8 cellular contexts compared by ENCODE assay signal in the genomic region with DNA sequence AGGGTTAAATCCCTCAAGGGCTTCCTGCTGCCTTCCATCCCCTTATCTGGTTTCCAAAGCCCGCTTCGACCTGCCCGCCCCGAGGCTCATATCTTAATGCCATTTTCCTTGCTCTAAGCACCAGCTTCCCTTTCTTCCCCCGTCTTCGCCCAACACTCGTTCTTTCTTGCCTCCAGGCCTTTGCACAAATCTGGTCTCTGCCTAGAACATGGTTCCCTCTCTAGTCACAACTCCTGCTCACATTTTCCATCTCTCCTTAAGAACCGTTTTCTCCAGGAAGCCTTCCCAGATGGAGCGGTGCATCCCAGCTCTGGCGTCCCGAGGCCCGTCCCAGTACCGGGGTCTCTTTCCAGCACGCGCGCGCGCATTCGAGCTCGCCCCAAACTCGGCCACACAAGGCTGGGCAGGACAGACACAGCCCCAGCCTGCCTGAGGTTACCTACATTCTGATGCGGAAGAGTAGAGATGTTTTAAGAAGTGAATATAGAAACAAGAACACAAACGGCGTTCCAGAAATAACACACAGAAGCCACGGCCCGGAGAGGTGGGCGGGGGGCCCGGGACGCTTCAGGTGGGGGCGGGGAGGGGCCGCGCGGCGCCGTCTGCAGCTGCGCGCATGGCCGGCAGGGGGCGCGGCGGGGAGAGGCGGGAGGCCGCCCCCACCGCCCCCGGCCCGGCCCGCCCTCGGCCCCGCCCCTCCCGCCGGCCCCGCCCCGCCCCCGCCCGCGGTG. TPM values are rescaled to one million over a fixed set of nuclear protein-coding genes. Genes with fewer than 3 reads are reported as not detected.
DNase-seq lines count a peak whose midpoint lies in the region; ATAC-seq and TF ChIP-seq lines count a peak whose summit lies in the region.

A gene with protein sequence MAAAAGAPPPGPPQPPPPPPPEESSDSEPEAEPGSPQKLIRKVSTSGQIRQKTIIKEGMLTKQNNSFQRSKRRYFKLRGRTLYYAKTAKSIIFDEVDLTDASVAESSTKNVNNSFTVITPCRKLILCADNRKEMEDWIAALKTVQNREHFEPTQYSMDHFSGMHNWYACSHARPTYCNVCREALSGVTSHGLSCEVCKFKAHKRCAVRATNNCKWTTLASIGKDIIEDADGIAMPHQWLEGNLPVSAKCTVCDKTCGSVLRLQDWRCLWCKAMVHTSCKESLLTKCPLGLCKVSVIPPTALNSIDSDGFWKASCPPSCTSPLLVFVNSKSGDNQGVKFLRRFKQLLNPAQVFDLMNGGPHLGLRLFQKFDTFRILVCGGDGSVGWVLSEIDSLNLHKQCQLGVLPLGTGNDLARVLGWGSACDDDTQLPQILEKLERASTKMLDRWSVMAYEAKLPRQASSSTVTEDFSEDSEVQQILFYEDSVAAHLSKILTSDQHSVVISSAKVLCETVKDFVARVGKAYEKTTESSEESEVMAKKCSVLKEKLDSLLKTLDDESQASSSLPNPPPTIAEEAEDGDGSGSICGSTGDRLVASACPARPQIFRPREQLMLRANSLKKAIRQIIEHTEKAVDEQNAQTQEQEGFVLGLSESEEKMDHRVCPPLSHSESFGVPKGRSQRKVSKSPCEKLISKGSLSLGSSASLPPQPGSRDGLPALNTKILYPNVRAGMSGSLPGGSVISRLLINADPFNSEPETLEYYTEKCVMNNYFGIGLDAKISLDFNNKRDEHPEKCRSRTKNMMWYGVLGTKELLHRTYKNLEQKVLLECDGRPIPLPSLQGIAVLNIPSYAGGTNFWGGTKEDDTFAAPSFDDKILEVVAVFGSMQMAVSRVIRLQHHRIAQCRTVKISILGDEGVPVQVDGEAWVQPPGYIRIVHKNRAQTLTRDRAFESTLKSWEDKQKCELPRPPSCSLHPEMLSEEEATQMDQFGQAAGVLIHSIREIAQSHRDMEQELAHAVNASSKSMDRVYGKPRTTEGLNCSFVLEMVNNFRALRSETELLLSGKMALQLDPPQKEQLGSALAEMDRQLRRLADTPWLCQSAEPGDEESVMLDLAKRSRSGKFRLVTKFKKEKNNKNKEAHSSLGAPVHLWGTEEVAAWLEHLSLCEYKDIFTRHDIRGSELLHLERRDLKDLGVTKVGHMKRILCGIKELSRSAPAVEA (plus strand): TSS at position 726 of the 731 bp plus-strand sequence. CDS start 25 bp downstream, outside the sequence.

- intact Hi-C loops in Panc1 (cut with micrococcal nuclease; ENCODE audit: unreplicated experiment): loop anchor here (10.0 kb wide), 1 partner anchor 91 kb away; no protein-coding TSS in a partner anchor
- intact Hi-C loops in activated T-helper 2 cell treated with anti-CD3 and anti-CD28 coated beads, Interferon-gamma antibody, Interleukin-2, Interleukin-4, amounts not matched to agents 10 μg/mL and 5 μg/mL and 100 μg/mL, durations not matched to agents 14 hours and 24 hours and 36 hours (cut with micrococcal nuclease): no loop called here

- ATAC-seq in HG03520 (IDR thresholded peaks at IDR 0.05; ENCODE audit: unreplicated experiment) (peak; percentile 48), Panc1 (peak; percentile 69)

- peak within 1 kb of the TSS; percentile 83 for H3K4me3 Mint-ChIP-seq in activated T-helper 2 cell treated with anti-CD3 and anti-CD28 coated beads, Interferon-gamma antibody, Interleukin-2, Interleukin-4, amounts not matched to agents 10 μg/mL and 5 μg/mL and 100 μg/mL, durations not matched to agents 14 hours and 24 hours and 36 hours (ENCODE audit: low read depth)

- no peak for DNase-seq in Panc1 (ENCODE audit: low read depth, low spot score)
- peak; percentile 49 for DNase-seq in activated T-helper 2 cell treated with anti-CD3 and anti-CD28 coated beads, Interferon-gamma antibody, Interleukin-2, Interleukin-4, amounts not matched to agents 10 μg/mL and 5 μg/mL and 100 μg/mL, durations not matched to agents 14 hours and 24 hours and 36 hours (ENCODE audit: low spot score)
- peak; percentile 41 for DNase-seq in fibroblast of villous mesenchyme (ENCODE audit: low read depth)

- H3K27me3 Mint-ChIP-seq in activated T-helper 2 cell treated with anti-CD3 and anti-CD28 coated beads, Interferon-gamma antibody, Interleukin-2, Interleukin-4, amounts not matched to agents 10 μg/mL and 5 μg/mL and 100 μg/mL, durations not matched to agents 14 hours and 24 hours and 36 hours (ENCODE audit: low read depth): no peaks in the 10 kb centered on the region

- in situ Hi-C loops in Panc1 (cut with HindIII; ENCODE audit: low pct_unique_long_range_greater_than_20kb, low sequenced_read_pairs): no loop called here

- H3K27ac ChIP-seq in C4-2B (peak within 1 kb of the TSS; percentile 51), Panc1 (ENCODE audit: low read length) (peak within 1 kb of the TSS; percentile 90)

- H3K27ac Mint-ChIP-seq in activated T-helper 2 cell treated with anti-CD3 and anti-CD28 coated beads, Interferon-gamma antibody, Interleukin-2, Interleukin-4, amounts not matched to agents 10 μg/mL and 5 μg/mL and 100 μg/mL, durations not matched to agents 14 hours and 24 hours and 36 hours: peak within 1 kb of the TSS; percentile 79

- H3K4me1 Mint-ChIP-seq in activated T-helper 2 cell treated with anti-CD3 and anti-CD28 coated beads, Interferon-gamma antibody, Interleukin-2, Interleukin-4, amounts not matched to agents 10 μg/mL and 5 μg/mL and 100 μg/mL, durations not matched to agents 14 hours and 24 hours and 36 hours (ENCODE audit: low read depth): peaks cover 62% of the 10 kb centered on the region

- CTCF ChIA-PET in Panc1 (lab: Charles Lee): interaction anchor here (0.6 to 1.0 kb wide), 4 partner anchors 12 to 357 kb away, joined by 3 to 4 read pairs (median 3); no protein-coding TSS in a partner anchor

- H3K27me3 ChIP-seq in Panc1 (ENCODE audit: control insufficient read depth, insufficient read depth, low read length) (no peaks in the 10 kb centered on the region), neuron (ENCODE audit: insufficient read depth, low read length) (peaks cover 6% of the 10 kb centered on the region)

- TF ChIP-seq POLR2A in GM19193 (IDR thresholded peaks at IDR 0.05; ENCODE audit: extremely low read depth, insufficient read depth, insufficient read length): peak; percentile 67

- H3K4me1 ChIP-seq in Panc1 (ENCODE audit: control insufficient read depth, insufficient read depth, low read length) (peaks cover 63% of the 10 kb centered on the region), neuron (ENCODE audit: insufficient read depth, low read length) (peaks cover 12% of the 10 kb centered on the region)

- H3K36me3 ChIP-seq in Panc1 (ENCODE audit: control insufficient read depth, insufficient read depth, low read length): no peaks in the 10 kb centered on the region
- H3K36me3 ChIP-seq in neuron (ENCODE audit: insufficient read depth, low read length): no peaks in the 10 kb centered on the region

- H3K36me3 Mint-ChIP-seq in activated T-helper 2 cell treated with anti-CD3 and anti-CD28 coated beads, Interferon-gamma antibody, Interleukin-2, Interleukin-4, amounts not matched to agents 10 μg/mL and 5 μg/mL and 100 μg/mL, durations not matched to agents 14 hours and 24 hours and 36 hours (ENCODE audit: low read depth): peaks cover 24% of the 10 kb centered on the region

- no TSS peak for BruUV-seq in Panc1 (replicated peaks; lab: Mats Ljungman, UMichigan)

- POLR2A ChIA-PET in Panc1 (lab: Charles Lee): no interaction called here

- H3K9me3 Mint-ChIP-seq in activated T-helper 2 cell treated with anti-CD3 and anti-CD28 coated beads, Interferon-gamma antibody, Interleukin-2, Interleukin-4, amounts not matched to agents 10 μg/mL and 5 μg/mL and 100 μg/mL, durations not matched to agents 14 hours and 24 hours and 36 hours: no peaks in the 10 kb centered on the region

- H3K9me3 ChIP-seq in Panc1 (ENCODE audit: control insufficient read depth, insufficient read depth, low read depth, low read length) (no peaks in the 10 kb centered on the region; the same call in 1 of the 2 replicates), neuron (ENCODE audit: low read length) (no peaks in the 10 kb centered on the region)

- H3K4me3 ChIP-seq in Panc1 (ENCODE audit: low read depth in 2 of 2, low read length in 2 of 2) (peak within 1 kb of the TSS; percentile 83 to 87), fibroblast of villous mesenchyme (ENCODE audit: low read depth, low read length) (peak within 1 kb of the TSS; percentile 77), neuron (ENCODE audit: low read length) (peak within 1 kb of the TSS; percentile 74)

- TF ChIP-seq CTCF in C4-2B (conservative IDR thresholded peaks at IDR 0.05) (peak; percentile 68), Panc1 (IDR thresholded peaks at IDR 0.05) (peak; percentile 80), fibroblast of villous mesenchyme (IDR thresholded peaks at IDR 0.05; ENCODE audit: insufficient read depth, low read depth, low read length) (peak; percentile 10), subcutaneous adipose tissue (IDR thresholded peaks at IDR 0.05; ENCODE audit: low read depth) (no peak)

- peak within 1 kb of the TSS; percentile 66 for H2AFZ ChIP-seq in neuron (ENCODE audit: low read depth, low read length)

RNA-seq across cellular contexts. Expression of the gene that starts here (rescaled TPM):
- total RNA-seq in Panc1 (2021; ENCODE audit: unreplicated experiment) (89.0 TPM), fibroblast of villous mesenchyme (10.0 and 16.0 TPM in 2 replicates), subcutaneous adipose tissue (10 to 100 TPM; 13.0 to 24.9 (median 17.8) TPM)
- 80.5 TPM for polyA plus RNA-seq in Panc1 (2012; ENCODE audit: insufficient read length)
- 52.3 and 58.3 TPM in 2 replicates for total RNA-seq in activated T-helper 2 cell treated with anti-CD3 and anti-CD28 coated beads, Interferon-gamma antibody, Interleukin-2, Interleukin-4, amounts not matched to agents 10 μg/mL and 5 μg/mL and 100 μg/mL, durations not matched to agents 14 hours and 24 hours and 36 hours
